In genomic region chr3:14145236-14145635, GRCh38 we compare ENCODE assay signal across 8 cellular contexts.
DNase-seq lines count a peak whose midpoint lies in the region; ATAC-seq lines count a peak whose summit lies in the region.

No MANE protein-coding gene starts in this region.

- peaks cover 0 to 71% (median 53%) of the 10 kb centered on the region in 5 donors for H3K36me3 ChIP-seq in subcutaneous abdominal adipose tissue (ENCODE audit: control insufficient read depth in 5 of 5, insufficient read depth in 5 of 5, low read length in 5 of 5)

- H3K4me1 ChIP-seq in subcutaneous abdominal adipose tissue (ENCODE audit: control insufficient read depth in 5 of 5, insufficient read depth in 5 of 5, low read length in 5 of 5) = peaks cover 16 to 62% (median 51%) of the 10 kb centered on the region in 5 donors

- no peak for ATAC-seq in HG02623 (IDR thresholded peaks at IDR 0.05; ENCODE audit: unreplicated experiment)
- no peak for ATAC-seq in HG02840 (IDR thresholded peaks at IDR 0.05; ENCODE audit: low FRiP score, unreplicated experiment)

- peak overlapping the region; percentile 94 for H3K27ac Mint-ChIP-seq in activated naive CD8-positive, alpha-beta T cell

- peak overlapping the region; percentile 6 for H3K4me3 Mint-ChIP-seq in activated naive CD8-positive, alpha-beta T cell

- H3K9me3 ChIP-seq in subcutaneous abdominal adipose tissue (ENCODE audit: control insufficient read depth in 5 of 5, low read length in 5 of 5) = no peaks in the 10 kb centered on the region

- peak overlapping the region in 4 of 5 donors; percentile 19 to 52 (median 52) for H3K4me3 ChIP-seq in subcutaneous abdominal adipose tissue (ENCODE audit: low read depth in 1 of 5, low read length in 5 of 5)

- peak overlapping the region; percentile 98 for H3K27ac ChIP-seq in subcutaneous abdominal adipose tissue (ENCODE audit: low read depth, low read length)

- no peaks in the 10 kb centered on the region for H3K27me3 ChIP-seq in subcutaneous abdominal adipose tissue (ENCODE audit: control insufficient read depth in 5 of 5, insufficient read depth in 4 of 5, low read length in 5 of 5)

- H3K9me3 Mint-ChIP-seq in activated naive CD8-positive, alpha-beta T cell (ENCODE audit: low read depth) = no peaks in the 10 kb centered on the region

- no peaks in the 10 kb centered on the region for H3K27me3 Mint-ChIP-seq in activated naive CD8-positive, alpha-beta T cell

- peaks cover 7% of the 10 kb centered on the region for H3K36me3 Mint-ChIP-seq in activated naive CD8-positive, alpha-beta T cell

- H3K9ac ChIP-seq in subcutaneous abdominal adipose tissue (ENCODE audit: low read length in 5 of 5) = peak overlapping the region; percentile 39 to 85 (median 45)

- DNase-seq in NCI-H2107 treated with DMSO at 0.1 percent for 48 hours (lab: John Stamatoyannopoulos, UW; ENCODE audit: unreplicated experiment) (peak; percentile 3), NCI-H2107 (lab: John Stamatoyannopoulos, UW) (no peak), inferior parietal cortex (ENCODE audit: extremely low spot score) (peak; percentile 15), amniotic stem cell (lab: John Stamatoyannopoulos, UW) (no peak)

- H3K4me1 Mint-ChIP-seq in activated naive CD8-positive, alpha-beta T cell (ENCODE audit: low read depth) = peaks cover 57% of the 10 kb centered on the region

Comparison
In these comparisons a context has a peak if more than half of its experiments do, and no peak if none do; other contexts are left out.
1. DNase-seq: peak in NCI-H2107 treated with DMSO at 0.1 percent for 48 hours (single experiment) and inferior parietal cortex (single experiment); none in NCI-H2107 (single experiment) and amniotic stem cell (single experiment).